ENCODE assay signal across 30 cellular contexts in genomic region chr10:132428486-132428885, GRCh38.
"Had no signal": no experiment of that assay in that cellular context is flagged by ENCODE, and none has a peak within 500 bp of the region (broad histone marks: within the 10 kb centered on the region; RNA-seq: fewer than 3 reads in every experiment).

No MANE protein-coding gene starts in this region.

- ATAC-seq: naive thymus-derived CD8-positive, alpha-beta T cell; stimulated activated naive B cell treated with anti-CD40 and anti-IgM and Interleukin-4, amounts not matched to agents 10 μg/mL and 1 μg/mL and 100 μg/mL, for 72 hours had no signal

- H3K9me3 ChIP-seq: neutrophil, pancreas, prostate gland, right atrium auricular region, right lobe of liver, sigmoid colon, stomach, thoracic aorta, thyroid gland, tibial nerve, upper lobe of right lung, vagina had no signal

- DNase-seq: naive B cell; naive thymus-derived CD8-positive, alpha-beta T cell; nephron progenitor cell; nucleus accumbens; retina; right lobe of liver; sigmoid colon; stimulated activated CD4-positive, alpha-beta T cell treated with anti-CD3 and anti-CD28 coated beads, Interleukin-15, amount 100 ng/mL, for 24 hours; stimulated activated CD4-positive, alpha-beta T cell treated with anti-CD3 and anti-CD28 coated beads, Interleukin-2, amount 100 ng/mL, for 24 hours; stimulated activated CD4-positive, alpha-beta T cell treated with anti-CD3 and anti-CD28 coated beads, Interleukin-2, amount 100 ng/mL, for 48 hours; stimulated activated CD4-positive, alpha-beta T cell treated with anti-CD3 and anti-CD28 coated beads, Interleukin-4, amount 100 ng/mL, for 24 hours; stimulated activated naive B cell treated with anti-CD40 and anti-IgM and Interleukin-4, amounts not matched to agents 10 μg/mL and 1 μg/mL and 100 μg/mL, for 72 hours; stimulated activated naive CD4-positive, alpha-beta T cell treated with Interleukin-2 at 50 U/mL for 16 hours; stomach; thyroid gland; trophoblast cell; upper lobe of right lung had no signal

- H3K36me3 Mint-ChIP-seq: naive B cell; naive thymus-derived CD8-positive, alpha-beta T cell; natural killer cell treated with Interleukin-12 subunit alpha and Interleukin-12 subunit beta and Interleukin-15 and Interleukin-18, amount 100 ng/mL, for 72 hours; stimulated activated effector memory CD8-positive, alpha-beta T cell treated with anti-CD3 and anti-CD28 coated beads, Interleukin-12 subunit alpha, Interleukin-12 subunit beta, amount 100 ng/mL, for 72 hours; stimulated activated naive B cell treated with anti-CD40 and anti-IgM and Interleukin-4, amounts not matched to agents 10 μg/mL and 1 μg/mL and 100 μg/mL, for 72 hours had no signal

- H3K4me1 ChIP-seq: prostate gland, right atrium auricular region, right lobe of liver, upper lobe of right lung had no signal

- H3K4me3 ChIP-seq: pancreas, prostate gland, right atrium auricular region, right lobe of liver, sigmoid colon, skin epidermis, smooth muscle cell, stomach, thoracic aorta, thyroid gland, tibial nerve, upper lobe of right lung, vagina had no signal

- H3K27ac ChIP-seq: neutrophil, prostate gland, right atrium auricular region, right lobe of liver, sigmoid colon, skin epidermis, thoracic aorta, thyroid gland, tibial nerve, upper lobe of right lung, vagina had no signal

- H3K9me3 Mint-ChIP-seq: naive B cell; naive thymus-derived CD8-positive, alpha-beta T cell; natural killer cell treated with Interleukin-12 subunit alpha and Interleukin-12 subunit beta and Interleukin-15 and Interleukin-18, amount 100 ng/mL, for 72 hours; nephron progenitor cell; stimulated activated effector memory CD8-positive, alpha-beta T cell treated with anti-CD3 and anti-CD28 coated beads, Interleukin-12 subunit alpha, Interleukin-12 subunit beta, amount 100 ng/mL, for 72 hours; stimulated activated naive B cell treated with anti-CD40 and anti-IgM and Interleukin-4, amounts not matched to agents 10 μg/mL and 1 μg/mL and 100 μg/mL, for 72 hours; stimulated activated naive CD8-positive, alpha-beta T cell treated with anti-CD3 and anti-CD28 coated beads, Interleukin-15, Interleukin-2, amounts not matched to agents 100 ng/mL and 50 ng/mL, for 24 hours had no signal

- H3K27me3 ChIP-seq: neutrophil, pancreas, right atrium auricular region, right lobe of liver, sigmoid colon, stomach, thyroid gland, tibial nerve, upper lobe of right lung, vagina had no signal

- H3K4me3 Mint-ChIP-seq: naive thymus-derived CD8-positive, alpha-beta T cell; natural killer cell treated with Interleukin-12 subunit alpha and Interleukin-12 subunit beta and Interleukin-15 and Interleukin-18, amount 100 ng/mL, for 72 hours; nephron progenitor cell; neural crest cell; stimulated activated effector memory CD8-positive, alpha-beta T cell treated with anti-CD3 and anti-CD28 coated beads, Interleukin-12 subunit alpha, Interleukin-12 subunit beta, amount 100 ng/mL, for 72 hours; stimulated activated naive B cell treated with anti-CD40 and anti-IgM and Interleukin-4, amounts not matched to agents 10 μg/mL and 1 μg/mL and 100 μg/mL, for 72 hours; stimulated activated naive CD8-positive, alpha-beta T cell treated with anti-CD3 and anti-CD28 coated beads, Interleukin-15, Interleukin-2, amounts not matched to agents 100 ng/mL and 50 ng/mL, for 24 hours had no signal

- H3K27me3 Mint-ChIP-seq: naive B cell; naive thymus-derived CD8-positive, alpha-beta T cell; natural killer cell treated with Interleukin-12 subunit alpha and Interleukin-12 subunit beta and Interleukin-15 and Interleukin-18, amount 100 ng/mL, for 72 hours; stimulated activated naive B cell treated with anti-CD40 and anti-IgM and Interleukin-4, amounts not matched to agents 10 μg/mL and 1 μg/mL and 100 μg/mL, for 72 hours; stimulated activated naive CD8-positive, alpha-beta T cell treated with anti-CD3 and anti-CD28 coated beads, Interleukin-15, Interleukin-2, amounts not matched to agents 100 ng/mL and 50 ng/mL, for 24 hours had no signal

- H3K4me2 ChIP-seq: smooth muscle cell had no signal

- H3K36me3 ChIP-seq: neutrophil, pancreas, prostate gland, right atrium auricular region, right lobe of liver, sigmoid colon, thoracic aorta, thyroid gland, tibial nerve, upper lobe of right lung, vagina had no signal

- H3K27ac Mint-ChIP-seq: naive thymus-derived CD8-positive, alpha-beta T cell; natural killer cell treated with Interleukin-12 subunit alpha and Interleukin-12 subunit beta and Interleukin-15 and Interleukin-18, amount 100 ng/mL, for 72 hours; nephron progenitor cell; stimulated activated effector memory CD8-positive, alpha-beta T cell treated with anti-CD3 and anti-CD28 coated beads, Interleukin-12 subunit alpha, Interleukin-12 subunit beta, amount 100 ng/mL, for 72 hours; stimulated activated naive B cell treated with anti-CD40 and anti-IgM and Interleukin-4, amounts not matched to agents 10 μg/mL and 1 μg/mL and 100 μg/mL, for 72 hours; stimulated activated naive CD8-positive, alpha-beta T cell treated with anti-CD3 and anti-CD28 coated beads, Interleukin-15, Interleukin-2, amounts not matched to agents 100 ng/mL and 50 ng/mL, for 24 hours had no signal
